24 cellular contexts compared by ENCODE assay signal in genomic region chr6:80233955-80234354, GRCh38.
"Had no signal": no experiment of that assay in that cellular context is flagged by ENCODE, and none has a peak within 500 bp of the region (broad histone marks: within the 10 kb centered on the region; RNA-seq: fewer than 3 reads in every experiment).

No MANE protein-coding gene starts in this region.

- H3K27ac ChIP-seq: SJSA1, SK-N-MC had no signal

- DNase-seq: Karpas-422, KG1, MG63, NCI-H1092, NCI-H1105 treated with DMSO at 0.1 percent for 48 hours, NCI-H1417 treated with DMSO at 0.1 percent for 48 hours, NCI-H146, NCI-H187, NCI-H2029, NCI-H2081 treated with DMSO at 0.1 percent for 48 hours, NCI-H2171, NCI-H226, NCI-H446, NCI-H510A, NCI-H524 treated with DMSO at 0.1 percent for 48 hours, NCI-H69, NCI-H774, Right ventricle myocardium superior, RPMI8226, SIG-M5 had no signal

- H3K9me3 ChIP-seq: MG63, SJSA1 had no signal

- ATAC-seq: HepG2 had no signal

- H3K36me3 ChIP-seq: MG63, SJSA1 had no signal

- H3K4me3 ChIP-seq: MG63, SJSA1, SK-N-MC had no signal

- FAIRE-seq: HepG2, RCC 7860 had no signal

- H3K27me3 ChIP-seq: MG63, SJSA1 had no signal
